7 cellular contexts compared by ENCODE assay signal in the genomic region with DNA sequence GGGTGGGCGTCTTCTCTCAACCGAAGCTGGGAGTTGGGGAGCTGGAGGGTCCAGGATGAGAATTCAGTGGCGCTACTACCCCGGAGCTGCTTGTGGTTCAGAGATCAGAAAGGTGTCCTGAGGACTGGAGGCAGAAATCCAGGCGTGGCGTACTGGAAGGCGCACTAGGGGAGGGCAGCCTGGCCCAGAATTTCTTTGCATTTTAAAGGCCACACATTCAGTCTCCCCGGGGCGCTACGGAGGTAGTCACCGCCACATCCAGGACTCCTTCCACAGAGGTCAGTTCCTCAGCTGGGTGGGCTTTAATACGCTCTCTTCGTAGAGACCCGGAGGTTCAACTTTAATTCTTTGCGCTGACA. TPM values are rescaled to one million over a fixed set of nuclear protein-coding genes. Genes with fewer than 3 reads are reported as not detected.
A peak's percentile ranks its signal among the peaks of the same experiment; 100 is the strongest.
DNase-seq lines count a peak whose midpoint lies in the region; ATAC-seq, FAIRE-seq and TF ChIP-seq lines count a peak whose summit lies in the region.

No MANE protein-coding gene starts in this region.

- H3K4me3 ChIP-seq in duodenal mucosa (ENCODE audit: low read depth in 1 of 2, low read length in 2 of 2) (peak overlapping the region; percentile 86 to 91), mucosa of descending colon (peak overlapping the region; percentile 75)

- H3K4me1 ChIP-seq in duodenal mucosa (ENCODE audit: control insufficient read depth in 1 of 2, insufficient read depth in 2 of 2, low read length in 2 of 2) (peaks cover 37 to 54% of the 10 kb centered on the region in 2 donors), mucosa of descending colon (ENCODE audit: low read depth) (peaks cover 29% of the 10 kb centered on the region)

- no peaks in the 10 kb centered on the region for H3K27me3 ChIP-seq in duodenal mucosa (ENCODE audit: control insufficient read depth in 1 of 2, insufficient read depth in 2 of 2, low read length in 2 of 2)

- no peaks in the 10 kb centered on the region for H3K36me3 ChIP-seq in duodenal mucosa (ENCODE audit: control insufficient read depth in 1 of 2, insufficient read depth in 2 of 2, low read length in 2 of 2)
- no peaks in the 10 kb centered on the region for H3K36me3 ChIP-seq in mucosa of descending colon (ENCODE audit: low read depth)

- ATAC-seq in GM18861 (IDR thresholded peaks at IDR 0.05; ENCODE audit: unreplicated experiment) (peak; percentile 1), HG02642 (IDR thresholded peaks at IDR 0.05; ENCODE audit: poor library complexity, unreplicated experiment) (peak; percentile 13), mucosa of descending colon (peak; percentile 27)

- DNase-seq in NOMO-1 treated with DMSO at 0.1 percent for 48 hours (lab: John Stamatoyannopoulos, UW; ENCODE audit: unreplicated experiment): peak; percentile 33
- no peak for DNase-seq in mucosa of descending colon
- no peak for DNase-seq in foreskin melanocyte
- DNase-seq in D721Med (ENCODE audit: insufficient read length, low spot score): no peak

- H3K9me3 ChIP-seq in duodenal mucosa (ENCODE audit: control insufficient read depth in 1 of 2, low read length in 2 of 2) (no peaks in the 10 kb centered on the region), mucosa of descending colon (no peaks in the 10 kb centered on the region)

- intact Hi-C loops in mucosa of descending colon (cut with DNase I, micrococcal nuclease): no loop called here

- FAIRE-seq in D721Med (lab: Jason Lieb, UNC): no peak

- peak overlapping the region; percentile 71 for H3K27ac ChIP-seq in duodenal mucosa (ENCODE audit: low read depth, low read length)

- peak overlapping the region; percentile 85 to 90 for H3K9ac ChIP-seq in duodenal mucosa (ENCODE audit: low read depth in 1 of 2, low read length in 2 of 2)

- TF ChIP-seq CTCF in mucosa of descending colon (IDR thresholded peaks at IDR 0.05) (no peak), D721Med (IDR thresholded peaks at IDR 0.05; ENCODE audit: insufficient read depth, missing control alignments) (no peak)

RNA-seq across cellular contexts. Expression of gene MCTP2, which starts 0.3 kb away (rescaled TPM):
- 10 to 100 TPM; 41.9 to 89.3 (median 83.7) TPM for total RNA-seq in mucosa of descending colon
